In the genomic region with DNA sequence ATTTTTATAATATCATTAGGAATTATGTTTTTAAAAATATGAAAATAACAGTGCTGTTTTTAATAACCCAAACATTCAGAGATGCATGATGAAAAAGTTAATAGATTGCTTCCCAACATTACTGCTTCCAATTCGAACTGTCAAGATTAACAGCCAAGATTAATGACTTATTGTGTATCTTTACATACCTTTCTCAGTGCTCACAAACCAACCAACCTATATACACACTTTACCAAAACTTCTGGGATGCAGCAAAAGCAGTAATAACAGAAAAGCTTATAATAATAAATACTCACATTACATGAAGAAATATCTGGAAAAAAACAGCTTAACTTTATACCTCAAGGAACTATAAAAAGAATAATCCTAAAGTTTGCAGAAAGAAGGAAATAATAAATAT, we compare ENCODE assay signal across 24 cellular contexts.
DNase-seq lines count a peak whose midpoint lies in the region; FAIRE-seq and TF ChIP-seq lines count a peak whose summit lies in the region.
"Had no signal": no experiment of that assay in that cellular context is flagged by ENCODE, and none has a peak within 500 bp of the region (broad histone marks: within the 10 kb centered on the region; RNA-seq: fewer than 3 reads in every experiment).

No MANE protein-coding gene starts in this region.

- H3K27me3 Mint-ChIP-seq in astrocyte (ENCODE audit: low read depth, unreplicated experiment) = no peaks in the 10 kb centered on the region

- no peak overlapping the region for H3K4me2 ChIP-seq in astrocyte (ENCODE audit: low read length)
- H3K4me2 ChIP-seq: A549; BLaER1 treated with 17β-estradiol and CSF1 and Interleukin-3, amounts not matched to agents 10 nM and 100 nM had no signal

- no peak overlapping the region for H3K9ac ChIP-seq in astrocyte (ENCODE audit: low read length)
- H3K9ac ChIP-seq: BLaER1 treated with 17β-estradiol and CSF1 and Interleukin-3, amounts not matched to agents 10 nM and 100 nM; GM23248 had no signal

- FAIRE-seq in astrocyte (lab: Jason Lieb, UNC) = no peak
- FAIRE-seq: A549, D721Med, GM12892, GM19239, H1 had no signal

- peak; percentile 3 for DNase-seq in HCEC 1CT
- DNase-seq in NCI-H226 = peak; percentile 64
- peak; percentile 38 for DNase-seq in astrocyte (ENCODE audit: low read depth)
- peak; percentile 24 for DNase-seq in fibroblast of villous mesenchyme (ENCODE audit: low read depth)
- no peak for DNase-seq in NCI-H524 (lab: John Stamatoyannopoulos, UW)
- no peak for DNase-seq in NCI-H446 (lab: John Stamatoyannopoulos, UW)
- no peak for DNase-seq in SHP77 treated with DMSO at 0.1 percent for 48 hours (lab: John Stamatoyannopoulos, UW)
- DNase-seq: 8988T; ACHN; AML-193; BE2C; CD4-positive, alpha-beta T cell; CD8-positive, alpha-beta memory T cell; DMS53; DMS79 treated with DMSO at 0.1 percent for 48 hours; GM23248; H7 had no signal

- H3K4me3 ChIP-seq in astrocyte (ENCODE audit: insufficient read depth, low read depth, low read length) (no peak overlapping the region), fibroblast of villous mesenchyme (ENCODE audit: low read depth, low read length) (no peak overlapping the region)
- H3K4me3 ChIP-seq: A549; BLaER1 treated with 17β-estradiol and CSF1 and Interleukin-3, amounts not matched to agents 10 nM and 100 nM; GM23248 had no signal

- H4K20me1 ChIP-seq in astrocyte (ENCODE audit: insufficient read depth, low read length) = no peaks in the 10 kb centered on the region
- H4K20me1 ChIP-seq: BLaER1 treated with 17β-estradiol and CSF1 and Interleukin-3, amounts not matched to agents 10 nM and 100 nM had no signal

- H3K4me1 ChIP-seq in astrocyte (ENCODE audit: insufficient read depth, low read length) = no peaks in the 10 kb centered on the region
- H3K4me1 ChIP-seq: A549; BLaER1 treated with 17β-estradiol and CSF1 and Interleukin-3, amounts not matched to agents 10 nM and 100 nM had no signal

- H2AFZ ChIP-seq in astrocyte (ENCODE audit: low read depth, low read length) = no peak overlapping the region
- H2AFZ ChIP-seq: GM23248 had no signal

- no peaks in the 10 kb centered on the region for H3K27me3 ChIP-seq in astrocyte (ENCODE audit: insufficient read depth, low read length)
- H3K27me3 ChIP-seq: BE2C; BLaER1 treated with 17β-estradiol and CSF1 and Interleukin-3, amounts not matched to agents 10 nM and 100 nM had no signal

- H3K79me2 ChIP-seq in astrocyte (ENCODE audit: insufficient read depth, low read length) = no peaks in the 10 kb centered on the region

- no peak overlapping the region for H3K4me3 Mint-ChIP-seq in astrocyte (ENCODE audit: unreplicated experiment)
- H3K4me3 Mint-ChIP-seq: CD14-positive monocyte; CD4-positive, alpha-beta T cell; CD8-positive, alpha-beta memory T cell had no signal

- peaks cover 4% of the 10 kb centered on the region for H3K4me1 Mint-ChIP-seq in astrocyte (ENCODE audit: low read depth, unreplicated experiment)
- H3K4me1 Mint-ChIP-seq: CD14-positive monocyte had no signal

- no peaks in the 10 kb centered on the region for H3K36me3 ChIP-seq in astrocyte (ENCODE audit: insufficient read depth, low read length)
- H3K36me3 ChIP-seq: BE2C; BLaER1 treated with 17β-estradiol and CSF1 and Interleukin-3, amounts not matched to agents 10 nM and 100 nM had no signal

- H3K36me3 Mint-ChIP-seq in astrocyte (ENCODE audit: low read depth, unreplicated experiment) = no peaks in the 10 kb centered on the region
- H3K36me3 Mint-ChIP-seq: CD14-positive monocyte; CD8-positive, alpha-beta memory T cell had no signal

- no peak overlapping the region for H3K27ac Mint-ChIP-seq in astrocyte (ENCODE audit: unreplicated experiment)
- H3K27ac Mint-ChIP-seq: CD14-positive monocyte; CD4-positive, alpha-beta T cell; CD8-positive, alpha-beta memory T cell had no signal

- TF ChIP-seq CTCF in astrocyte (IDR thresholded peaks at IDR 0.05; ENCODE audit: insufficient read depth, low read depth, low read length) (no peak), fibroblast of villous mesenchyme (IDR thresholded peaks at IDR 0.05; ENCODE audit: insufficient read depth, low read depth, low read length) (no peak)

- no peaks in the 10 kb centered on the region for H3K9me3 ChIP-seq in astrocyte (ENCODE audit: insufficient read depth, low read depth, low read length)
- H3K9me3 ChIP-seq: A549; BE2C; BLaER1 treated with 17β-estradiol and CSF1 and Interleukin-3, amounts not matched to agents 10 nM and 100 nM had no signal

- no peak overlapping the region for H3K27ac ChIP-seq in astrocyte (ENCODE audit: low read depth, low read length)
- H3K27ac ChIP-seq: A549; BLaER1 treated with 17β-estradiol and CSF1 and Interleukin-3, amounts not matched to agents 10 nM and 100 nM; GM23248 had no signal

- no peaks in the 10 kb centered on the region for H3K9me3 Mint-ChIP-seq in astrocyte (ENCODE audit: unreplicated experiment)
- H3K9me3 Mint-ChIP-seq: CD4-positive, alpha-beta T cell had no signal

Comparison
In these comparisons a context has a peak if more than half of its experiments do, and no peak if none do; other contexts are left out.
1. DNase-seq: peak in HCEC 1CT (single experiment), NCI-H226 (single experiment), astrocyte (single experiment) and fibroblast of villous mesenchyme (single experiment); none in NCI-H524 (0 of 2), NCI-H446 (0 of 2) and SHP77 treated with DMSO at 0.1 percent for 48 hours (single experiment).